9 cellular contexts compared by ENCODE assay signal in the genomic region with DNA sequence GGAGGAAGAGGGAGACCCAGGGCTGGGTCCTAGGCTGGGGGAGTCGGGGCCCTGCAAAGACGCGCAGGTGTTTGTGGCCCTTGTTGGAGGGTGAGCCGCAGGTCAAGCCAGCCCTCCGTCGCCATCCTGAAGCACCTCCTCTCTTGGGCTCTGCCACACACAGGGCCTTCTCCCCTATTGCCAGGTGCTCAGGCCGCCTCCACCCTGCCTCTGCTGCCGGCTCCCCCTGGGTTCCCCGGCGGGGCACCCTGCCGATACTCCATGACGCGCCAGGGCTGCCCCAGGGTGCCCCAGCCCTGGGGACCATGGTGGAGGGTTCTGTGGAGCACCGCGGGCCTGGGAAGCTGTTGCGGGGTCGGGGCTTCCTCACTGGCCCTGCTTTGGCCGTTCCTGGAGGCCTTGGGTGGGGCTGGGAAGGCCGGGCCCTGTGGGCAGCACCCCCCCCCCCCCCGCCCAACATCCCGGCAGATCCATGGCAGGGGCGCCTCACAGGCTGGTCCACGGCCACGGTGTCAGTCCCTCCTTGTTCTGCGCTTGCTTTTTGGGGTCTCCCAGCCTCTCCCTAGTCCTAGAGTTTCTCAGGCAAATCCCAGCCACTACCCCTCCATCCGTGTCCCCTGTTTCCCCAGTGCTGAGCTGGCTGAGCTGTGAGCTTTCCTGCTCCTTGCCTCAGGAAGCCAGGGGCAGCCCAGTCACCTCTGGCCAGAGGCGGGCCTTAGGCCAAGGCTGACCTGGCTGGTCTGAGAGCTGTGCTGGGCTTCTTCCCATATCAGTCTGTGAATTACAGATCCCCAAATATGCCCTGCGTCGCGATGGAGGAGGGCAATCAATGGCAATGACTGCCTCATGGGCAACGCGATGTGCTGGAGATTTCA. TPM values are rescaled to one million over a fixed set of nuclear protein-coding genes. Genes with fewer than 3 reads are reported as not detected.
DNase-seq lines count a peak whose midpoint lies in the region; ATAC-seq and TF ChIP-seq lines count a peak whose summit lies in the region.
"Had no signal": no experiment of that assay in that cellular context is flagged by ENCODE, and none has a peak within 500 bp of the region (broad histone marks: within the 10 kb centered on the region; RNA-seq: fewer than 3 reads in every experiment).

No MANE protein-coding gene starts in this region.

- H3K9me2 ChIP-seq in SK-N-SH: no peaks in the 10 kb centered on the region

- CTCF ChIA-PET in SK-N-SH (lab: Yijun Ruan, JAX): interaction anchor here (0.7 to 5.7 kb wide), 22 partner anchors 12 to 178 kb away, joined by 3 to 46 read pairs (median 6); no protein-coding TSS in a partner anchor
- CTCF ChIA-PET in WTC11 (lab: Charles Lee): interaction anchor here (0.7 to 14.0 kb wide), 8 partner anchors 12 to 101 kb away, joined by 3 to 271 read pairs (median 4); no protein-coding TSS in a partner anchor

- no peak overlapping the region for H2AFZ ChIP-seq in SK-N-SH (ENCODE audit: low read depth)

- TF ChIP-seq EP300 in SK-N-SH (IDR thresholded peaks at IDR 0.05; ENCODE audit: borderline replicate concordance in 1 of 2, low read depth in 1 of 2, low read length in 1 of 2): no peak

- no peak for TF ChIP-seq POLR2A in lower leg skin (IDR thresholded peaks at IDR 0.05)

- peak overlapping the region in 1 of 2 experiments; percentile 72; a peak in 2 of 4 replicates for H3K4me3 ChIP-seq in SK-N-SH (ENCODE audit: low read depth in 2 of 2, low read length in 1 of 2)
- H3K4me3 ChIP-seq in iPS DF 6.9 (ENCODE audit: low read length): peak overlapping the region; percentile 68; the same call in 1 of the 2 replicates
- H3K4me3 ChIP-seq in lower leg skin (ENCODE audit: low read depth, poor library complexity, severe bottlenecking): no peak overlapping the region

- ATAC-seq in SK-N-SH treated with all-trans-retinoic acid at 6 μM for 48 hours: no peak
- no peak for ATAC-seq in WTC11
- no peak for ATAC-seq in stimulated activated effector memory CD8-positive, alpha-beta T cell treated with anti-CD3 and anti-CD28 coated beads, Interleukin-12 subunit alpha, Interleukin-12 subunit beta, amount 100 ng/mL, for 72 hours
- ATAC-seq in HG03108 (IDR thresholded peaks at IDR 0.05; ENCODE audit: unreplicated experiment): no peak

- no peaks in the 10 kb centered on the region for H3K36me3 Mint-ChIP-seq in WTC11
- peaks cover 19% of the 10 kb centered on the region for H3K36me3 Mint-ChIP-seq in stimulated activated effector memory CD8-positive, alpha-beta T cell treated with anti-CD3 and anti-CD28 coated beads, Interleukin-12 subunit alpha, Interleukin-12 subunit beta, amount 100 ng/mL, for 72 hours

- DNase-seq in SK-N-SH (peak; percentile 66), WTC11 (ENCODE audit: low spot score) (no peak), iPS DF 6.9 (ENCODE audit: low read depth, low spot score) (no peak), lower leg skin (ENCODE audit: low spot score in 2 of 2) (no peak), SIG-M5 treated with dmso at 0.1 percent for 504 hours (lab: John Stamatoyannopoulos, UW; ENCODE audit: unreplicated experiment) (no peak)
- DNase-seq in stimulated activated effector memory CD8-positive, alpha-beta T cell treated with anti-CD3 and anti-CD28 coated beads, Interleukin-12 subunit alpha, Interleukin-12 subunit beta, amount 100 ng/mL, for 72 hours (ENCODE audit: low spot score in 2 of 2): no peak

- POLR2A ChIA-PET in SK-N-SH (lab: Yijun Ruan, JAX): interaction anchor here (0.5 to 2.2 kb wide), 10 partner anchors 10 to 145 kb away, joined by 3 to 12 read pairs (median 4); no protein-coding TSS in a partner anchor
- POLR2A ChIA-PET in WTC11 (lab: Charles Lee): interaction anchor here (0.6 kb wide), 1 partner anchor 654 kb away, joined by 3 read pairs; no protein-coding TSS in a partner anchor

- H3K27ac ChIP-seq in SK-N-SH (ENCODE audit: low read depth in 2 of 2, low read length in 1 of 2) (peak overlapping the region in 1 of 2 experiments; percentile 89; a peak in 1 of 4 replicates), iPS DF 6.9 (ENCODE audit: low read length) (no peak overlapping the region)
- H3K27ac ChIP-seq: 22Rv1 had no signal

- H3K27me3 ChIP-seq in SK-N-SH (ENCODE audit: insufficient read depth): no peaks in the 10 kb centered on the region
- no peaks in the 10 kb centered on the region; the same call in 1 of the 2 replicates for H3K27me3 ChIP-seq in iPS DF 6.9 (ENCODE audit: control insufficient read depth, insufficient read depth, low read length)

- H3K36me3 ChIP-seq in SK-N-SH (replicated peaks in 1 of 2; ENCODE audit: control insufficient read depth in 1 of 2, insufficient read depth in 2 of 2, low read length in 1 of 2) (no peaks in the 10 kb centered on the region), iPS DF 6.9 (ENCODE audit: control insufficient read depth, insufficient read depth, low read length) (no peaks in the 10 kb centered on the region)

- no peak overlapping the region for H3K27ac Mint-ChIP-seq in WTC11
- H3K27ac Mint-ChIP-seq in stimulated activated effector memory CD8-positive, alpha-beta T cell treated with anti-CD3 and anti-CD28 coated beads, Interleukin-12 subunit alpha, Interleukin-12 subunit beta, amount 100 ng/mL, for 72 hours: peak overlapping the region; percentile 98

- H3K27me3 Mint-ChIP-seq in WTC11 (ENCODE audit: low read depth): peaks cover 20% of the 10 kb centered on the region

- no peak overlapping the region for H3K4me2 ChIP-seq in SK-N-SH

- H3K4me1 Mint-ChIP-seq in WTC11: peaks cover 26% of the 10 kb centered on the region
- peaks cover 63% of the 10 kb centered on the region for H3K4me1 Mint-ChIP-seq in stimulated activated effector memory CD8-positive, alpha-beta T cell treated with anti-CD3 and anti-CD28 coated beads, Interleukin-12 subunit alpha, Interleukin-12 subunit beta, amount 100 ng/mL, for 72 hours

- peaks cover 4 to 78% of the 10 kb centered on the region in 2 experiments; a peak in 2 of 4 replicates for H3K4me1 ChIP-seq in SK-N-SH (ENCODE audit: control insufficient read depth in 1 of 2, insufficient read depth in 2 of 2, low read depth in 1 of 2, low read length in 1 of 2)
- peaks cover 2% of the 10 kb centered on the region; the same call in 1 of the 2 replicates for H3K4me1 ChIP-seq in iPS DF 6.9 (ENCODE audit: control insufficient read depth, insufficient read depth, low read length)

- no peaks in the 10 kb centered on the region for H3K9me3 Mint-ChIP-seq in WTC11
- no peaks in the 10 kb centered on the region for H3K9me3 Mint-ChIP-seq in stimulated activated effector memory CD8-positive, alpha-beta T cell treated with anti-CD3 and anti-CD28 coated beads, Interleukin-12 subunit alpha, Interleukin-12 subunit beta, amount 100 ng/mL, for 72 hours

- no peak for TF ChIP-seq RAD21 in SK-N-SH (IDR thresholded peaks at IDR 0.05; ENCODE audit: low read length)

- no peaks in the 10 kb centered on the region for H4K20me1 ChIP-seq in SK-N-SH (ENCODE audit: insufficient read depth)

- H3K4me3 Mint-ChIP-seq in WTC11: peak overlapping the region; percentile 72
- peak overlapping the region; percentile 81 for H3K4me3 Mint-ChIP-seq in stimulated activated effector memory CD8-positive, alpha-beta T cell treated with anti-CD3 and anti-CD28 coated beads, Interleukin-12 subunit alpha, Interleukin-12 subunit beta, amount 100 ng/mL, for 72 hours

- no peaks in the 10 kb centered on the region for H3K79me2 ChIP-seq in SK-N-SH (ENCODE audit: insufficient read depth)

- no peaks in the 10 kb centered on the region for H3F3A ChIP-seq in SK-N-SH (replicated peaks; ENCODE audit: insufficient read depth)

- H3K9me3 ChIP-seq in SK-N-SH (no peaks in the 10 kb centered on the region), iPS DF 6.9 (ENCODE audit: control insufficient read depth, insufficient read depth, low read length) (no peaks in the 10 kb centered on the region)

- intact Hi-C loops in lower leg skin (cut with DNase I; ENCODE audit: low total_unique reads): loop anchor here (5.0 kb wide), 1 partner anchor 97 kb away; no protein-coding TSS in a partner anchor

- 87% methylated on average over 14 of the region's 32 CpGs for WGBS in SK-N-SH (ENCODE audit: low lambda C conversion rate)
- no CpG with 5 or more reads among the region's 32 CpGs for WGBS in iPS DF 6.9 (ENCODE audit: insufficient coverage, insufficient read length)
- 84% methylated on average over 27 to 29 of the region's 32 CpGs for WGBS in lower leg skin, 2 donors

- no peak overlapping the region for H3K9ac ChIP-seq in SK-N-SH

- TF ChIP-seq CTCF in SK-N-SH (IDR thresholded peaks at IDR 0.05): no peak
- TF ChIP-seq CTCF in WTC11 (IDR thresholded peaks at IDR 0.05): no peak
- TF ChIP-seq CTCF in lower leg skin (IDR thresholded peaks at IDR 0.05): no peak

TF ChIP-seq in SK-N-SH, 30 proteins besides CTCF, POLR2A, EP300 and RAD21 (continues in another document):
- TF ChIP-seq FOSL2 (IDR thresholded peaks at IDR 0.05; ENCODE audit: borderline replicate concordance, low read depth) (no peak), SMC3 (IDR thresholded peaks at IDR 0.05; ENCODE audit: low read depth, low read length) (no peak), SIN3A (IDR thresholded peaks at IDR 0.05; ENCODE audit: borderline replicate concordance, low read depth, low read length) (no peak), FOXM1 (IDR thresholded peaks at IDR 0.05; ENCODE audit: low read depth) (no peak), NFIC (IDR thresholded peaks at IDR 0.05; ENCODE audit: borderline replicate concordance) (no peak), ELF1 (IDR thresholded peaks at IDR 0.05) (no peak)

TF ChIP-seq in WTC11, 78 proteins besides CTCF, POLR2A, EP300 and RAD21 (continues in another document):
- TF ChIP-seq, protein P1, sequence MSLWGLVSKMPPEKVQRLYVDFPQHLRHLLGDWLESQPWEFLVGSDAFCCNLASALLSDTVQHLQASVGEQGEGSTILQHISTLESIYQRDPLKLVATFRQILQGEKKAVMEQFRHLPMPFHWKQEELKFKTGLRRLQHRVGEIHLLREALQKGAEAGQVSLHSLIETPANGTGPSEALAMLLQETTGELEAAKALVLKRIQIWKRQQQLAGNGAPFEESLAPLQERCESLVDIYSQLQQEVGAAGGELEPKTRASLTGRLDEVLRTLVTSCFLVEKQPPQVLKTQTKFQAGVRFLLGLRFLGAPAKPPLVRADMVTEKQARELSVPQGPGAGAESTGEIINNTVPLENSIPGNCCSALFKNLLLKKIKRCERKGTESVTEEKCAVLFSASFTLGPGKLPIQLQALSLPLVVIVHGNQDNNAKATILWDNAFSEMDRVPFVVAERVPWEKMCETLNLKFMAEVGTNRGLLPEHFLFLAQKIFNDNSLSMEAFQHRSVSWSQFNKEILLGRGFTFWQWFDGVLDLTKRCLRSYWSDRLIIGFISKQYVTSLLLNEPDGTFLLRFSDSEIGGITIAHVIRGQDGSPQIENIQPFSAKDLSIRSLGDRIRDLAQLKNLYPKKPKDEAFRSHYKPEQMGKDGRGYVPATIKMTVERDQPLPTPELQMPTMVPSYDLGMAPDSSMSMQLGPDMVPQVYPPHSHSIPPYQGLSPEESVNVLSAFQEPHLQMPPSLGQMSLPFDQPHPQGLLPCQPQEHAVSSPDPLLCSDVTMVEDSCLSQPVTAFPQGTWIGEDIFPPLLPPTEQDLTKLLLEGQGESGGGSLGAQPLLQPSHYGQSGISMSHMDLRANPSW (CRISPR knock-in tag; conservative IDR thresholded peaks at IDR 0.05; ENCODE audit: low read depth): no peak

RNA-seq across cellular contexts. Expression of gene ADORA2A, which starts 2.3 kb away (rescaled TPM):
- 9.3 and 12.0 TPM in 2 replicates for polyA plus RNA-seq in SK-N-SH (2012; rRNA removed)
- 5.1 and 9.7 TPM in 2 replicates for polyA plus RNA-seq in SK-N-SH (2012; cell fraction: cytosol; rRNA removed)
- 22.5 and 26.1 TPM in 2 replicates for polyA plus RNA-seq in SK-N-SH (2012; cell fraction: nucleus; rRNA removed)
- 7.0 to 8.1 TPM (median 7.6 TPM) in 3 replicates for total RNA-seq in WTC11 (2021)
- total RNA-seq in lower leg skin: 1 to 10 TPM in 2 of 4 donors, under 1 TPM in 2; 0.39 to 8.4 (median 1.3) TPM
